In genomic region chrX:145484740-145485139, GRCh38 we compare ENCODE assay signal across 23 cellular contexts.
"Had no signal": no experiment of that assay in that cellular context is flagged by ENCODE, and none has a peak within 500 bp of the region (broad histone marks: within the 10 kb centered on the region; RNA-seq: fewer than 3 reads in every experiment).

No MANE protein-coding gene starts in this region.

- DNase-seq: islet precursor cell; left ventricle myocardium inferior; mesenchymal stem cell; naive thymus-derived CD8-positive, alpha-beta T cell; nucleus accumbens; right lobe of liver; stimulated activated CD4-positive, alpha-beta T cell treated with anti-CD3 and anti-CD28 coated beads, Interleukin-1b, Interleukin-23, amount 100 ng/mL, for 48 hours; stimulated activated CD4-positive, alpha-beta T cell treated with anti-CD3 and anti-CD28 coated beads, Interleukin-2, amount 100 ng/mL, for 48 hours; stimulated activated CD4-positive, alpha-beta T cell treated with anti-CD3 and anti-CD28 coated beads, Interleukin-4, amount 100 ng/mL, for 4 hours; stimulated activated CD8-positive, alpha-beta memory T cell treated with anti-CD3 and anti-CD28 coated beads, Interleukin-4, amount 100 ng/mL, for 48 hours; stimulated activated naive CD4-positive, alpha-beta T cell treated with Interleukin-2 at 50 U/mL for 16 hours; stimulated activated naive CD8-positive, alpha-beta T cell treated with anti-CD3 and anti-CD28 coated beads, Interleukin-15, amount 100 ng/mL, for 72 hours; substantia nigra had no signal

- H3K4me1 ChIP-seq: left ventricle myocardium inferior, right atrium auricular region, right lobe of liver, tibial nerve, vagina had no signal

- H3K4me3 Mint-ChIP-seq: naive thymus-derived CD8-positive, alpha-beta T cell; nephron; neural crest cell; stimulated activated memory B cell treated with anti-CD40 and anti-IgM and Interleukin-4, amounts not matched to agents 10 μg/mL and 1 μg/mL and 100 μg/mL, for 72 hours; stimulated activated naive CD8-positive, alpha-beta T cell treated with anti-CD3 and anti-CD28 coated beads, Interleukin-15, amount 100 ng/mL, for 72 hours; type B pancreatic cell had no signal

- H3K79me2 ChIP-seq: hepatocyte had no signal

- ATAC-seq: naive thymus-derived CD8-positive, alpha-beta T cell; right lobe of liver; stimulated activated memory B cell treated with anti-CD40 and anti-IgM and Interleukin-4, amounts not matched to agents 10 μg/mL and 1 μg/mL and 100 μg/mL, for 72 hours; stimulated activated naive CD8-positive, alpha-beta T cell treated with anti-CD3 and anti-CD28 coated beads, Interleukin-15, amount 100 ng/mL, for 72 hours had no signal

- H3K36me3 Mint-ChIP-seq: naive thymus-derived CD8-positive, alpha-beta T cell; stimulated activated memory B cell treated with anti-CD40 and anti-IgM and Interleukin-4, amounts not matched to agents 10 μg/mL and 1 μg/mL and 100 μg/mL, for 72 hours; type B pancreatic cell had no signal

- H3K27ac ChIP-seq: hepatocyte, left ventricle myocardium inferior, right atrium auricular region, right lobe of liver, tibial nerve, vagina had no signal

- H3K27me3 ChIP-seq: hepatocyte, right atrium auricular region, right lobe of liver, tibial nerve, vagina had no signal

- H3K9me3 Mint-ChIP-seq: type B pancreatic cell had no signal

- H3K4me2 ChIP-seq: hepatocyte, smooth muscle cell had no signal

- H2AFZ ChIP-seq: hepatocyte had no signal

- H3K4me3 ChIP-seq: hepatocyte, left ventricle myocardium inferior, right atrium auricular region, right lobe of liver, smooth muscle cell, tibial nerve, vagina had no signal

- H3K36me3 ChIP-seq: left ventricle myocardium inferior, right atrium auricular region, right lobe of liver, tibial nerve, vagina had no signal

- H3K27ac Mint-ChIP-seq: naive thymus-derived CD8-positive, alpha-beta T cell; nephron; progenitor cell of endocrine pancreas; stimulated activated memory B cell treated with anti-CD40 and anti-IgM and Interleukin-4, amounts not matched to agents 10 μg/mL and 1 μg/mL and 100 μg/mL, for 72 hours; stimulated activated naive CD8-positive, alpha-beta T cell treated with anti-CD3 and anti-CD28 coated beads, Interleukin-15, amount 100 ng/mL, for 72 hours; type B pancreatic cell had no signal

- H3K9me3 ChIP-seq: left ventricle myocardium inferior, right atrium auricular region, right lobe of liver, tibial nerve, vagina had no signal

- H3K27me3 Mint-ChIP-seq: naive thymus-derived CD8-positive, alpha-beta T cell; progenitor cell of endocrine pancreas; stimulated activated memory B cell treated with anti-CD40 and anti-IgM and Interleukin-4, amounts not matched to agents 10 μg/mL and 1 μg/mL and 100 μg/mL, for 72 hours; stimulated activated naive CD8-positive, alpha-beta T cell treated with anti-CD3 and anti-CD28 coated beads, Interleukin-15, amount 100 ng/mL, for 72 hours; type B pancreatic cell had no signal

- H3K4me1 Mint-ChIP-seq: naive thymus-derived CD8-positive, alpha-beta T cell; nephron; neural crest cell; stimulated activated memory B cell treated with anti-CD40 and anti-IgM and Interleukin-4, amounts not matched to agents 10 μg/mL and 1 μg/mL and 100 μg/mL, for 72 hours; stimulated activated naive CD8-positive, alpha-beta T cell treated with anti-CD3 and anti-CD28 coated beads, Interleukin-15, amount 100 ng/mL, for 72 hours had no signal
